2 cellular contexts compared by ENCODE assay signal in genomic region chr15:42138968-42139386, GRCh38.
TF ChIP-seq lines count a peak whose summit lies in the region.

No MANE protein-coding gene starts in this region.

TF ChIP-seq in WTC11, 78 proteins besides CTCF, POLR2A, EP300 and RAD21:
- TF ChIP-seq, protein P1, sequence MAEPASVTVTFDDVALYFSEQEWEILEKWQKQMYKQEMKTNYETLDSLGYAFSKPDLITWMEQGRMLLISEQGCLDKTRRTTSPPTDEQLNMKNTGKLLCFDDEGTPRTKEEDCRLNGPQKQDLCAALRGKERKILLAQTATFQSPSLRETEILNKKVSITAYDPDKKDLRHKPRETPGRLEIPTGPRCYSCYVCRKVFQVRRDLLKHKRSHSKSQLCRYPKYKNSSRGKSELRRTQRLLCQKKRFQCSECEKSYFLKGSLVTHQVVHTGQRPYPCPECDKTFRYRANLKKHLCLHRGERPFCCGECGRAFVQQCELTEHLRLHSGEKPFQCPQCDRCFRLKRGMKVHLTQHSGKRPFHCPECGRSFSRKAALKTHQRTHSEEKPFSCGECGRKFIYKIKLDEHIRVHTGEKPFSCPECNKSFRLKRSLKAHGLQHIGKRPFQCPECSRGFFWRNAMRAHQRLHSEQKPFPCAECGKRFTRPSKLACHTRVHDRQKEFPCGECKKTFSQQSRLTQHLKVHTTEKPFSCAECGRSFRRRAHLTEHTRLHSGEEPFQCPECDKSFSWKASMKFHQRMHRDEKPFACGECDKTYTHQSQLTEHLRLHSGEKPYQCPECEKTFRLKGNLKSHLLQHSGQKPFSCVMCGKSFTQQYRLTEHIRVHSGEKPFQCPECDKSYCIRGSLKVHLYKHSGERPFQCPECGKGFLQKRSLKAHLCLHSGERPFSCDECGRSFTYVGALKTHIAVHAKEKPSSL (CRISPR knock-in tag; conservative IDR thresholded peaks at IDR 0.05), result no peak
- TF ChIP-seq GABPB1 (CRISPR knock-in tag; IDR thresholded peaks at IDR 0.05), result peak; percentile 41; the same call in 1 of the 2 replicates
- no peak for TF ChIP-seq CREM (CRISPR knock-in tag; IDR thresholded peaks at IDR 0.05)
- no peak for TF ChIP-seq OVOL2 (CRISPR knock-in tag; IDR thresholded peaks at IDR 0.05; ENCODE audit: borderline replicate concordance)

TF ChIP-seq in HepG2, 621 proteins besides CTCF, POLR2A, EP300 and RAD21 (continues in another document):
- TF ChIP-seq ZNF792 (CRISPR knock-in tag; IDR thresholded peaks at IDR 0.05), result peak; percentile 92
- TF ChIP-seq NR2F1 (CRISPR knock-in tag; IDR thresholded peaks at IDR 0.05), result peak; percentile 86 to 93
- peak; percentile 24; the same call in 1 of the 2 replicates for TF ChIP-seq ETV5 (CRISPR knock-in tag; IDR thresholded peaks at IDR 0.05; ENCODE audit: borderline replicate concordance)
- TF ChIP-seq ZNF605 (CRISPR knock-in tag; IDR thresholded peaks at IDR 0.05), result peak; percentile 75
- TF ChIP-seq ZNF160 (CRISPR knock-in tag; IDR thresholded peaks at IDR 0.05), result peak; percentile 60; the same call in 1 of the 2 replicates
- peak; percentile 68 for TF ChIP-seq THAP11 (CRISPR knock-in tag; IDR thresholded peaks at IDR 0.05)
- peak; percentile 67; the same call in 1 of the 2 replicates for TF ChIP-seq JUN (CRISPR knock-in tag; IDR thresholded peaks at IDR 0.05)
- TF ChIP-seq KLF6 (CRISPR knock-in tag; IDR thresholded peaks at IDR 0.05), result 0 out of 2 replicates have a peak, but pooled peaks have one; percentile 54
- TF ChIP-seq HNF4G (IDR thresholded peaks at IDR 0.05; ENCODE audit: borderline replicate concordance, low read depth, low read length), result peak; percentile 84
- peak; percentile 73; the same call in 1 of the 2 replicates for TF ChIP-seq HNF4G (CRISPR knock-in tag; IDR thresholded peaks at IDR 0.05; ENCODE audit: borderline replicate concordance, low read depth)
- TF ChIP-seq SIN3B (IDR thresholded peaks at IDR 0.05; ENCODE audit: low read length), result peak; percentile 27; the same call in 1 of the 2 replicates
- TF ChIP-seq ZBTB14 (CRISPR knock-in tag; IDR thresholded peaks at IDR 0.05), result no peak
- peak; percentile 67; the same call in 1 of the 2 replicates for TF ChIP-seq ZNF761 (CRISPR knock-in tag; conservative IDR thresholded peaks at IDR 0.05)
- peak; percentile 91 for TF ChIP-seq GATAD2A (CRISPR knock-in tag; IDR thresholded peaks at IDR 0.05)
- TF ChIP-seq ZNF615 (CRISPR knock-in tag; IDR thresholded peaks at IDR 0.05; ENCODE audit: borderline replicate concordance), result no peak
- peak; percentile 86 for TF ChIP-seq PITX1 (CRISPR knock-in tag; IDR thresholded peaks at IDR 0.05)
- peak in 1 of 2 experiments; percentile 66; a peak in 1 of 4 replicates for TF ChIP-seq KLF16 (CRISPR knock-in tag; IDR thresholded peaks at IDR 0.05)
- peak; percentile 62; the same call in 1 of the 2 replicates for TF ChIP-seq CREM (IDR thresholded peaks at IDR 0.05)
- TF ChIP-seq CREM (CRISPR knock-in tag; IDR thresholded peaks at IDR 0.05), result no peak
- TF ChIP-seq, protein P2, sequence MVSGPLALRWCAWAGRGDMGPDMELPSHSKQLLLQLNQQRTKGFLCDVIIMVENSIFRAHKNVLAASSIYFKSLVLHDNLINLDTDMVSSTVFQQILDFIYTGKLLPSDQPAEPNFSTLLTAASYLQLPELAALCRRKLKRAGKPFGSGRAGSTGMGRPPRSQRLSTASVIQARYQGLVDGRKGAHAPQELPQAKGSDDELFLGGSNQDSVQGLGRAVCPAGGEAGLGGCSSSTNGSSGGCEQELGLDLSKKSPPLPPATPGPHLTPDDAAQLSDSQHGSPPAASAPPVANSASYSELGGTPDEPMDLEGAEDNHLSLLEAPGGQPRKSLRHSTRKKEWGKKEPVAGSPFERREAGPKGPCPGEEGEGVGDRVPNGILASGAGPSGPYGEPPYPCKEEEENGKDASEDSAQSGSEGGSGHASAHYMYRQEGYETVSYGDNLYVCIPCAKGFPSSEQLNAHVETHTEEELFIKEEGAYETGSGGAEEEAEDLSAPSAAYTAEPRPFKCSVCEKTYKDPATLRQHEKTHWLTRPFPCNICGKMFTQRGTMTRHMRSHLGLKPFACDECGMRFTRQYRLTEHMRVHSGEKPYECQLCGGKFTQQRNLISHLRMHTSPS (CRISPR knock-in tag; IDR thresholded peaks at IDR 0.05; ENCODE audit: low read depth), result peak; percentile 48; the same call in 1 of the 2 replicates
- TF ChIP-seq, protein P3, sequence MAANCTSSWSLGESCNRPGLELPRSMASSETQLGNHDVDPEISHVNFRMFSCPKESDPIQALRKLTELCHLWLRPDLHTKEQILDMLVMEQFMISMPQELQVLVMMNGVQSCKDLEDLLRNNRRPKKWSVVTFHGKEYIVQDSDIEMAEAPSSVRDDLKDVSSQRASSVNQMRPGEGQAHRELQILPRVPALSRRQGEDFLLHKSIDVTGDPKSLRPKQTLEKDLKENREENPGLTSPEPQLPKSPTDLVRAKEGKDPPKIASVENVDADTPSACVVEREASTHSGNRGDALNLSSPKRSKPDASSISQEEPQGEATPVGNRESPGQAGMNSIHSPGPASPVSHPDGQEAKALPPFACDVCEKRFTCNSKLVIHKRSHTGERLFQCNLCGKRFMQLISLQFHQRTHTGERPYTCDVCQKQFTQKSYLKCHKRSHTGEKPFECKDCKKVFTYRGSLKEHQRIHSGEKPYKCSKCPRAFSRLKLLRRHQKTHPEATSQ (CRISPR knock-in tag; IDR thresholded peaks at IDR 0.05; ENCODE audit: borderline replicate concordance), result peak; percentile 78; the same call in 1 of the 2 replicates
- TF ChIP-seq NR2F2 (IDR thresholded peaks at IDR 0.05; ENCODE audit: borderline replicate concordance, low read depth), result peak; percentile 90
- TF ChIP-seq, protein P4, sequence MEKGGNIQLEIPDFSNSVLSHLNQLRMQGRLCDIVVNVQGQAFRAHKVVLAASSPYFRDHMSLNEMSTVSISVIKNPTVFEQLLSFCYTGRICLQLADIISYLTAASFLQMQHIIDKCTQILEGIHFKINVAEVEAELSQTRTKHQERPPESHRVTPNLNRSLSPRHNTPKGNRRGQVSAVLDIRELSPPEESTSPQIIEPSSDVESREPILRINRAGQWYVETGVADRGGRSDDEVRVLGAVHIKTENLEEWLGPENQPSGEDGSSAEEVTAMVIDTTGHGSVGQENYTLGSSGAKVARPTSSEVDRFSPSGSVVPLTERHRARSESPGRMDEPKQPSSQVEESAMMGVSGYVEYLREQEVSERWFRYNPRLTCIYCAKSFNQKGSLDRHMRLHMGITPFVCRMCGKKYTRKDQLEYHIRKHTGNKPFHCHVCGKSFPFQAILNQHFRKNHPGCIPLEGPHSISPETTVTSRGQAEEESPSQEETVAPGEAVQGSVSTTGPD (CRISPR knock-in tag; IDR thresholded peaks at IDR 0.05), result no peak
- TF ChIP-seq FOXP1 (IDR thresholded peaks at IDR 0.05), result peak; percentile 89
- peak; percentile 96 for TF ChIP-seq FOXP1 (CRISPR knock-in tag; IDR thresholded peaks at IDR 0.05)
- TF ChIP-seq MEIS2 (CRISPR knock-in tag; IDR thresholded peaks at IDR 0.05), result 0 out of 2 replicates have a peak, but pooled peaks have one; percentile 43
- TF ChIP-seq TP53 (CRISPR knock-in tag; conservative IDR thresholded peaks at IDR 0.05), result no peak
- TF ChIP-seq TBX2 (CRISPR knock-in tag; IDR thresholded peaks at IDR 0.05; ENCODE audit: borderline replicate concordance), result peak; percentile 85
- TF ChIP-seq GATAD1 (CRISPR knock-in tag; IDR thresholded peaks at IDR 0.05), result peak; percentile 54; the same call in 1 of the 2 replicates
- TF ChIP-seq, protein P5, sequence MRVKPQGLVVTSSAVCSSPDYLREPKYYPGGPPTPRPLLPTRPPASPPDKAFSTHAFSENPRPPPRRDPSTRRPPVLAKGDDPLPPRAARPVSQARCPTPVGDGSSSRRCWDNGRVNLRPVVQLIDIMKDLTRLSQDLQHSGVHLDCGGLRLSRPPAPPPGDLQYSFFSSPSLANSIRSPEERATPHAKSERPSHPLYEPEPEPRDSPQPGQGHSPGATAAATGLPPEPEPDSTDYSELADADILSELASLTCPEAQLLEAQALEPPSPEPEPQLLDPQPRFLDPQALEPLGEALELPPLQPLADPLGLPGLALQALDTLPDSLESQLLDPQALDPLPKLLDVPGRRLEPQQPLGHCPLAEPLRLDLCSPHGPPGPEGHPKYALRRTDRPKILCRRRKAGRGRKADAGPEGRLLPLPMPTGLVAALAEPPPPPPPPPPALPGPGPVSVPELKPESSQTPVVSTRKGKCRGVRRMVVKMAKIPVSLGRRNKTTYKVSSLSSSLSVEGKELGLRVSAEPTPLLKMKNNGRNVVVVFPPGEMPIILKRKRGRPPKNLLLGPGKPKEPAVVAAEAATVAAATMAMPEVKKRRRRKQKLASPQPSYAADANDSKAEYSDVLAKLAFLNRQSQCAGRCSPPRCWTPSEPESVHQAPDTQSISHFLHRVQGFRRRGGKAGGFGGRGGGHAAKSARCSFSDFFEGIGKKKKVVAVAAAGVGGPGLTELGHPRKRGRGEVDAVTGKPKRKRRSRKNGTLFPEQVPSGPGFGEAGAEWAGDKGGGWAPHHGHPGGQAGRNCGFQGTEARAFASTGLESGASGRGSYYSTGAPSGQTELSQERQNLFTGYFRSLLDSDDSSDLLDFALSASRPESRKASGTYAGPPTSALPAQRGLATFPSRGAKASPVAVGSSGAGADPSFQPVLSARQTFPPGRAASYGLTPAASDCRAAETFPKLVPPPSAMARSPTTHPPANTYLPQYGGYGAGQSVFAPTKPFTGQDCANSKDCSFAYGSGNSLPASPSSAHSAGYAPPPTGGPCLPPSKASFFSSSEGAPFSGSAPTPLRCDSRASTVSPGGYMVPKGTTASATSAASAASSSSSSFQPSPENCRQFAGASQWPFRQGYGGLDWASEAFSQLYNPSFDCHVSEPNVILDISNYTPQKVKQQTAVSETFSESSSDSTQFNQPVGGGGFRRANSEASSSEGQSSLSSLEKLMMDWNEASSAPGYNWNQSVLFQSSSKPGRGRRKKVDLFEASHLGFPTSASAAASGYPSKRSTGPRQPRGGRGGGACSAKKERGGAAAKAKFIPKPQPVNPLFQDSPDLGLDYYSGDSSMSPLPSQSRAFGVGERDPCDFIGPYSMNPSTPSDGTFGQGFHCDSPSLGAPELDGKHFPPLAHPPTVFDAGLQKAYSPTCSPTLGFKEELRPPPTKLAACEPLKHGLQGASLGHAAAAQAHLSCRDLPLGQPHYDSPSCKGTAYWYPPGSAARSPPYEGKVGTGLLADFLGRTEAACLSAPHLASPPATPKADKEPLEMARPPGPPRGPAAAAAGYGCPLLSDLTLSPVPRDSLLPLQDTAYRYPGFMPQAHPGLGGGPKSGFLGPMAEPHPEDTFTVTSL (CRISPR knock-in tag; IDR thresholded peaks at IDR 0.05; ENCODE audit: borderline replicate concordance), result peak; percentile 83
- peak; percentile 89 for TF ChIP-seq RCOR2 (CRISPR knock-in tag; IDR thresholded peaks at IDR 0.05)
- TF ChIP-seq, protein P6, sequence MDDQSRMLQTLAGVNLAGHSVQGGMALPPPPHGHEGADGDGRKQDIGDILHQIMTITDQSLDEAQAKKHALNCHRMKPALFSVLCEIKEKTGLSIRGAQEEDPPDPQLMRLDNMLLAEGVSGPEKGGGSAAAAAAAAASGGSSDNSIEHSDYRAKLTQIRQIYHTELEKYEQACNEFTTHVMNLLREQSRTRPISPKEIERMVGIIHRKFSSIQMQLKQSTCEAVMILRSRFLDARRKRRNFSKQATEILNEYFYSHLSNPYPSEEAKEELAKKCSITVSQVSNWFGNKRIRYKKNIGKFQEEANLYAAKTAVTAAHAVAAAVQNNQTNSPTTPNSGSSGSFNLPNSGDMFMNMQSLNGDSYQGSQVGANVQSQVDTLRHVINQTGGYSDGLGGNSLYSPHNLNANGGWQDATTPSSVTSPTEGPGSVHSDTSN (CRISPR knock-in tag; IDR thresholded peaks at IDR 0.05; ENCODE audit: borderline replicate concordance), result no peak
- 0 out of 2 replicates have a peak, but pooled peaks have one; percentile 37 for TF ChIP-seq HMGXB3 (CRISPR knock-in tag; IDR thresholded peaks at IDR 0.05; ENCODE audit: borderline replicate concordance)
- peak; percentile 85; the same call in 1 of the 2 replicates for TF ChIP-seq NFKBIZ (CRISPR knock-in tag; IDR thresholded peaks at IDR 0.05)
- 0 out of 2 replicates have a peak, but pooled peaks have one; percentile 46 for TF ChIP-seq RBAK (CRISPR knock-in tag; IDR thresholded peaks at IDR 0.05)
- TF ChIP-seq ISL2 (CRISPR knock-in tag; IDR thresholded peaks at IDR 0.05), result peak; percentile 82; the same call in 1 of the 2 replicates
- TF ChIP-seq, protein P7, sequence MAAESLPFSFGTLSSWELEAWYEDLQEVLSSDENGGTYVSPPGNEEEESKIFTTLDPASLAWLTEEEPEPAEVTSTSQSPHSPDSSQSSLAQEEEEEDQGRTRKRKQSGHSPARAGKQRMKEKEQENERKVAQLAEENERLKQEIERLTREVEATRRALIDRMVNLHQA (CRISPR knock-in tag; IDR thresholded peaks at IDR 0.05), result no peak
- TF ChIP-seq DPF2 (CRISPR knock-in tag; IDR thresholded peaks at IDR 0.05; ENCODE audit: borderline replicate concordance, low read depth), result peak; percentile 59; the same call in 1 of the 2 replicates
- peak; percentile 74; the same call in 1 of the 2 replicates for TF ChIP-seq ZNF772 (CRISPR knock-in tag; IDR thresholded peaks at IDR 0.05)
